Comparison of ENCODE assay signal across 1 cellular context in genomic region chr1:109470245-109470644, GRCh38.
TF ChIP-seq lines count a peak whose summit lies in the region.

No MANE protein-coding gene starts in this region.

TF ChIP-seq in IMR-90, 13 proteins besides CTCF, POLR2A, EP300 and RAD21:
- TF ChIP-seq CHD1 (IDR thresholded peaks at IDR 0.05; ENCODE audit: low read depth, low read length) = no peak
- TF ChIP-seq FOS (IDR thresholded peaks at IDR 0.05; ENCODE audit: low read depth, low read length) = no peak
- TF ChIP-seq RFX5 (IDR thresholded peaks at IDR 0.05; ENCODE audit: low read depth, low read length) = no peak
- TF ChIP-seq RCOR1 (IDR thresholded peaks at IDR 0.05; ENCODE audit: insufficient replicate concordance, low read length) = no peak
- no peak for TF ChIP-seq MXI1 (IDR thresholded peaks at IDR 0.05; ENCODE audit: borderline replicate concordance, low read depth, low read length)
